Comparison of ENCODE assay signal across 13 cellular contexts in the genomic region with DNA sequence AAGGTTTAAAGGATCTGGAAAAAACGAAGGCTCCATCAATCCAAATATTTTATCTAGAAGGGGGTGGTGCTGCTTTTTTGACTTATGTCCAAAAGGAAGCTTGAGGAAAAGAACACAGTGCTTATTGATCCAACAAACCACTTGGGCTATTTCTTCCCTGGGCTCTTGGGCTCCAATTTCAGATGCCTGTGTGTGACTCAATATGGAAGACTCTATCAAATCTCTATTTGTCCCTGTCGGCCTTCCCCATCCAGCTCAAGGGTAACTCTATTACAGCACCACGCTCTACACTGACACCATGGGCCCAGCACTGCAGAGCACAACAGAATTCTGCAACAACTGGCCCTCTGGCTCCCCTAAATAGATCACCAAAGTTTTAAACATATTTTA. TPM values are rescaled to one million over a fixed set of nuclear protein-coding genes. Genes with fewer than 3 reads are reported as not detected.
DNase-seq lines count a peak whose midpoint lies in the region; ATAC-seq and TF ChIP-seq lines count a peak whose summit lies in the region.
"Had no signal": no experiment of that assay in that cellular context is flagged by ENCODE, and none has a peak within 500 bp of the region (broad histone marks: within the 10 kb centered on the region; RNA-seq: fewer than 3 reads in every experiment).

No MANE protein-coding gene starts in this region.

- no peaks in the 10 kb centered on the region for H3K27me3 ChIP-seq in left ventricle myocardium inferior (ENCODE audit: low read depth)
- H3K27me3 ChIP-seq in duodenal mucosa (ENCODE audit: control insufficient read depth in 1 of 2, insufficient read depth in 2 of 2, low read length in 2 of 2) = no peaks in the 10 kb centered on the region
- no peaks in the 10 kb centered on the region for H3K27me3 ChIP-seq in trophoblast cell (ENCODE audit: insufficient read depth, low read length)
- H3K27me3 ChIP-seq in vagina = no peaks in the 10 kb centered on the region

- no peak overlapping the region for H3K14ac ChIP-seq in trophoblast cell (ENCODE audit: low read length)

- TF ChIP-seq CTCF in left ventricle myocardium inferior (IDR thresholded peaks at IDR 0.05; ENCODE audit: borderline replicate concordance) (no peak), vagina (IDR thresholded peaks at IDR 0.05) (no peak)

- H3K9me3 ChIP-seq in left ventricle myocardium inferior (replicated peaks) (no peaks in the 10 kb centered on the region), duodenal mucosa (ENCODE audit: control insufficient read depth in 1 of 2, low read length in 2 of 2) (no peaks in the 10 kb centered on the region), trophoblast cell (ENCODE audit: insufficient read depth, low read depth, low read length) (no peaks in the 10 kb centered on the region), vagina (no peaks in the 10 kb centered on the region)

- H3K36me3 ChIP-seq in left ventricle myocardium inferior (no peaks in the 10 kb centered on the region), duodenal mucosa (ENCODE audit: control insufficient read depth in 1 of 2, insufficient read depth in 2 of 2, low read length in 2 of 2) (peaks cover 0 to 16% of the 10 kb centered on the region in 2 donors), trophoblast cell (ENCODE audit: control insufficient read depth in 1 of 2, insufficient read depth in 2 of 2, low read length in 2 of 2) (peaks cover 6 to 16% of the 10 kb centered on the region in 2 experiments), vagina (no peaks in the 10 kb centered on the region)

- no peak for DNase-seq in left ventricle myocardium inferior
- DNase-seq in left ventricle myocardium superior = no peak
- no peak for DNase-seq in trophoblast cell
- DNase-seq in vagina (ENCODE audit: extremely low spot score in 2 of 2) = no peak
- DNase-seq in NCI-H82 (lab: John Stamatoyannopoulos, UW) = no peak
- DNase-seq in NCI-H748 treated with DMSO at 0.1 percent for 48 hours (lab: John Stamatoyannopoulos, UW) = no peak
- DNase-seq: cerebellar nuclear complex, left colon, NCI-H510A, SHP77 treated with DMSO at 0.1 percent for 48 hours had no signal

- no CpG with 5 or more reads among the region's 3 CpGs for WGBS in trophoblast cell (ENCODE audit: extremely low coverage, insufficient coverage, insufficient read length)

- H3K79me2 ChIP-seq in trophoblast cell (ENCODE audit: control insufficient read depth, insufficient read depth, low read length, poor library complexity) = peaks cover 26% of the 10 kb centered on the region

- no peak overlapping the region for H2AK5ac ChIP-seq in trophoblast cell (ENCODE audit: low read length)

- ATAC-seq in left ventricle myocardium superior (no peak), GM21528 (IDR thresholded peaks at IDR 0.05; ENCODE audit: low FRiP score, unreplicated experiment) (no peak)
- ATAC-seq: left colon had no signal

- peak overlapping the region; percentile 30 for H3K4ac ChIP-seq in trophoblast cell (ENCODE audit: low read depth, low read length)

- intact Hi-C loops in left ventricle myocardium inferior (cut with micrococcal nuclease) = no loop called here
- intact Hi-C loops in left ventricle myocardium superior (cut with micrococcal nuclease) = loop anchor here (10.0 kb wide), 1 partner anchor 51 kb away; the partner anchor contains the start of gene CAPZB
- intact Hi-C loops in vagina (cut with DNase I) = loop anchor here (10.0 kb wide), 1 partner anchor 51 kb away; the partner anchor contains the start of gene CAPZB

- H2AFZ ChIP-seq in trophoblast cell (ENCODE audit: insufficient read depth, low read length, poor library complexity) = no peak overlapping the region
- H2AFZ ChIP-seq: parathyroid adenoma had no signal

- no peaks in the 10 kb centered on the region for H3K79me1 ChIP-seq in trophoblast cell (ENCODE audit: low read length)

- H3K4me2 ChIP-seq in trophoblast cell (ENCODE audit: low read length) = no peak overlapping the region

- TF ChIP-seq POLR2A in vagina (IDR thresholded peaks at IDR 0.05) = no peak

- no peak overlapping the region for H3K23ac ChIP-seq in trophoblast cell (ENCODE audit: low read length)

- no peak overlapping the region for H3K4me3 ChIP-seq in left ventricle myocardium inferior
- H3K4me3 ChIP-seq in duodenal mucosa (ENCODE audit: low read depth in 1 of 2, low read length in 2 of 2) = no peak overlapping the region
- H3K4me3 ChIP-seq in trophoblast cell (ENCODE audit: low read depth, low read length) = no peak overlapping the region
- H3K4me3 ChIP-seq in vagina = no peak overlapping the region

- no peak overlapping the region for H2BK120ac ChIP-seq in trophoblast cell (ENCODE audit: insufficient read depth, low read length, poor library complexity)

- H3K9ac ChIP-seq in duodenal mucosa (ENCODE audit: low read depth in 1 of 2, low read length in 2 of 2) = no peak overlapping the region
- H3K9ac ChIP-seq in trophoblast cell (ENCODE audit: low read length) = no peak overlapping the region
- H3K9ac ChIP-seq: parathyroid adenoma had no signal

- H4K91ac ChIP-seq in trophoblast cell (ENCODE audit: low read depth, low read length) = no peak overlapping the region

- no peak overlapping the region for H4K8ac ChIP-seq in trophoblast cell (ENCODE audit: low read depth, low read length)

- peak overlapping the region; percentile 88 for H3K27ac ChIP-seq in left ventricle myocardium inferior (replicated peaks)
- peak overlapping the region; percentile 22 for H3K27ac ChIP-seq in duodenal mucosa (ENCODE audit: low read depth, low read length)
- peak overlapping the region; percentile 24 for H3K27ac ChIP-seq in trophoblast cell (ENCODE audit: low read depth, low read length)
- H3K27ac ChIP-seq in vagina = peak overlapping the region; percentile 86

- H3K4me1 ChIP-seq in left ventricle myocardium inferior = peaks cover 94% of the 10 kb centered on the region
- peaks cover 63 to 65% of the 10 kb centered on the region in 2 donors for H3K4me1 ChIP-seq in duodenal mucosa (ENCODE audit: control insufficient read depth in 1 of 2, insufficient read depth in 2 of 2, low read length in 2 of 2)
- H3K4me1 ChIP-seq in trophoblast cell (ENCODE audit: control insufficient read depth in 1 of 2, insufficient read depth in 2 of 2, low read length in 2 of 2) = peaks cover 14 to 28% of the 10 kb centered on the region in 2 experiments
- H3K4me1 ChIP-seq in vagina = peaks cover 96% of the 10 kb centered on the region

- no peak overlapping the region for H2BK5ac ChIP-seq in trophoblast cell (ENCODE audit: low read depth, low read length, poor library complexity)

- H4K12ac ChIP-seq in trophoblast cell (ENCODE audit: low read depth, low read length) = no peak overlapping the region

- H2BK12ac ChIP-seq in trophoblast cell (ENCODE audit: low read length) = no peak overlapping the region

- no peak overlapping the region for H3K18ac ChIP-seq in trophoblast cell (ENCODE audit: low read length)

RNA-seq across cellular contexts. Expression of gene CAPZB, which starts 51.7 kb away (rescaled TPM):
- total RNA-seq in left ventricle myocardium inferior (217 TPM), left ventricle myocardium superior (252 TPM), vagina (152 TPM)
- 315 and 324 TPM in 2 replicates for polyA plus RNA-seq in trophoblast cell (2013)

Comparison
In these comparisons a context has a peak if more than half of its experiments do, and no peak if none do; other contexts are left out.
1. H3K27ac ChIP-seq: peak in every context shown above with its lines; median percentile 88 in left ventricle myocardium inferior; 86 in vagina; 24 in trophoblast cell; 22 in duodenal mucosa.